In genomic region chr19:41324921-41325639, GRCh38 we compare ENCODE assay signal across 8 cellular contexts. TPM values are rescaled to one million over a fixed set of nuclear protein-coding genes. Genes with fewer than 3 reads are reported as not detected.
DNase-seq lines count a peak whose midpoint lies in the region; ATAC-seq, FAIRE-seq and TF ChIP-seq lines count a peak whose summit lies in the region.

No MANE protein-coding gene starts in this region.

- peaks cover 7% of the 10 kb centered on the region for H3K27me3 ChIP-seq in ectodermal cell (ENCODE audit: control insufficient read depth, insufficient read depth, low read length, poor library complexity, severe bottlenecking)
- H3K27me3 ChIP-seq in upper lobe of left lung = no peaks in the 10 kb centered on the region

- ATAC-seq in memory B cell (ENCODE audit: low read depth) (no peak), upper lobe of left lung (ENCODE audit: low FRiP score in 2 of 2) (peak; percentile 2 to 6), GM18519 (IDR thresholded peaks at IDR 0.05; ENCODE audit: low FRiP score, unreplicated experiment) (no peak)

- H3K9me3 ChIP-seq in ectodermal cell (ENCODE audit: control insufficient read depth, low read length) = no peaks in the 10 kb centered on the region
- no peaks in the 10 kb centered on the region for H3K9me3 ChIP-seq in upper lobe of left lung

- DNase-seq in ELF-1 (ENCODE audit: low read depth, low spot score) (peak; percentile 86), RCC 7860 (ENCODE audit: low spot score) (peak; percentile 74), memory B cell (ENCODE audit: low spot score in 2 of 2) (no peak), upper lobe of left lung (peak; percentile 67 to 89), mesenteric fat pad (ENCODE audit: low spot score) (no peak)
- DNase-seq in activated CD4-positive, alpha-beta T cell treated with anti-CD3 and anti-CD28 coated beads, Interleukin-2, amount 50 U/mL, for 48 hours = no peak

- no peak overlapping the region for H3K27ac ChIP-seq in ectodermal cell (ENCODE audit: insufficient read depth, low read depth, low read length, poor library complexity, severe bottlenecking)
- H3K27ac ChIP-seq in upper lobe of left lung = peak overlapping the region; percentile 79 to 90 (median 85)

- H3K4me1 ChIP-seq in ectodermal cell (ENCODE audit: control insufficient read depth, insufficient read depth, low read length) (peaks cover 34% of the 10 kb centered on the region), upper lobe of left lung (peaks cover 75 to 86% (median 82%) of the 10 kb centered on the region in 4 donors)

- H3K4me3 ChIP-seq in ectodermal cell (ENCODE audit: insufficient read depth, low read depth, low read length) = peak overlapping the region; percentile 24
- H3K4me3 ChIP-seq in upper lobe of left lung = peak overlapping the region in 3 of 4 donors; percentile 16 to 49 (median 32)

- WGBS in ectodermal cell, 2 experiments = 1% methylated on average over 23 of the region's 23 CpGs
- 8 to 18% methylated on average over 16 to 21 of the region's 23 CpGs for WGBS in upper lobe of left lung, 2 donors

- H3K36me3 ChIP-seq in ectodermal cell (ENCODE audit: control insufficient read depth, insufficient read depth, low read length) (peaks cover 6% of the 10 kb centered on the region), upper lobe of left lung (peaks cover 1 to 24% (median 21%) of the 10 kb centered on the region in 4 donors)

- H3K27ac Mint-ChIP-seq in memory B cell = peak overlapping the region; percentile 89

- peak; percentile 36 for FAIRE-seq in RCC 7860 (lab: Jason Lieb, UNC)

- TF ChIP-seq EP300 in upper lobe of left lung (IDR thresholded peaks at IDR 0.05) = peak in 1 of 4 donors; percentile 47

- H3K9me3 Mint-ChIP-seq in memory B cell = no peaks in the 10 kb centered on the region

- peaks cover 6% of the 10 kb centered on the region for H3K36me3 Mint-ChIP-seq in memory B cell

- peak overlapping the region; percentile 45 for H3K4me3 Mint-ChIP-seq in memory B cell

- no peaks in the 10 kb centered on the region for H3K27me3 Mint-ChIP-seq in memory B cell

- no peak for TF ChIP-seq POLR2A in upper lobe of left lung (IDR thresholded peaks at IDR 0.05)

- H3K4me1 Mint-ChIP-seq in memory B cell = peaks cover 56% of the 10 kb centered on the region

- no peak for TF ChIP-seq CTCF in upper lobe of left lung (IDR thresholded peaks at IDR 0.05)

RNA-seq across cellular contexts. Expression of gene CCDC97, which starts 15.1 kb away (rescaled TPM):
- 37.0 TPM for polyA plus RNA-seq in ectodermal cell (2013, experiment 1 of 4)
- polyA plus RNA-seq in ectodermal cell (2013, experiment 2 of 4) = 46.9 TPM
- 32.0 TPM for polyA plus RNA-seq in ectodermal cell (2013, experiment 3 of 4)
- 35.4 TPM for polyA plus RNA-seq in ectodermal cell (2013, experiment 4 of 4)
- total RNA-seq in upper lobe of left lung (10 to 100 TPM; 22.0 to 36.7 (median 27.0) TPM), mesenteric fat pad (20.5 TPM)

RNA-seq across cellular contexts. Expression of gene TGFB1, which starts 28.6 kb away (rescaled TPM):
- polyA plus RNA-seq in ectodermal cell (2013, experiment 1 of 4) = 3.5 TPM
- 3.5 TPM for polyA plus RNA-seq in ectodermal cell (2013, experiment 2 of 4)
- polyA plus RNA-seq in ectodermal cell (2013, experiment 3 of 4) = 4.2 TPM
- polyA plus RNA-seq in ectodermal cell (2013, experiment 4 of 4) = 4.0 TPM
- 100 to 1,000 TPM in 2 of 6 donors, 10 to 100 TPM in 4; 28.5 to 138 (median 76.8) TPM for total RNA-seq in upper lobe of left lung
- total RNA-seq in mesenteric fat pad = 54.3 TPM

RNA-seq across cellular contexts. Expression of gene B9D2, which starts 38.9 kb away (rescaled TPM):
- polyA plus RNA-seq in ectodermal cell (2013, experiment 1 of 4) = 7.6 TPM
- polyA plus RNA-seq in ectodermal cell (2013, experiment 2 of 4) = 6.5 TPM
- polyA plus RNA-seq in ectodermal cell (2013, experiment 3 of 4) = 8.8 TPM
- 8.3 TPM for polyA plus RNA-seq in ectodermal cell (2013, experiment 4 of 4)
- total RNA-seq in upper lobe of left lung = 10 to 100 TPM in 3 of 6 donors, 1 to 10 TPM in 2, not detected in 1; 7.0 to 17.2 (median 10.3) TPM
- total RNA-seq in mesenteric fat pad = 3.5 TPM

RNA-seq across cellular contexts. Expression of gene TMEM91, which starts 51.3 kb away (rescaled TPM):
- 9.2 TPM for polyA plus RNA-seq in ectodermal cell (2013, experiment 1 of 4)
- polyA plus RNA-seq in ectodermal cell (2013, experiment 2 of 4) = 8.5 TPM
- polyA plus RNA-seq in ectodermal cell (2013, experiment 3 of 4) = 8.9 TPM
- polyA plus RNA-seq in ectodermal cell (2013, experiment 4 of 4) = 9.7 TPM
- total RNA-seq in upper lobe of left lung = 10 to 100 TPM; 18.7 to 65.0 (median 29.3) TPM
- total RNA-seq in mesenteric fat pad = 10.0 TPM

Comparison
In these comparisons a context has a peak if more than half of its experiments do, and no peak if none do; other contexts are left out.
1. DNase-seq: peak in ELF-1 (single experiment), RCC 7860 (single experiment) and upper lobe of left lung (2 of 2); none in memory B cell (0 of 2), mesenteric fat pad (single experiment) and activated CD4-positive, alpha-beta T cell treated with anti-CD3 and anti-CD28 coated beads, Interleukin-2, amount 50 U/mL, for 48 hours (0 of 2).
2. ATAC-seq: peak in upper lobe of left lung (2 of 2); none in memory B cell (single experiment) and GM18519 (single experiment).